ENCODE assay signal across 35 cellular contexts in genomic region chr1:169525391-169525790, GRCh38.
"Had no signal": no experiment of that assay in that cellular context is flagged by ENCODE, and none has a peak within 500 bp of the region (broad histone marks: within the 10 kb centered on the region; RNA-seq: fewer than 3 reads in every experiment).

No MANE protein-coding gene starts in this region.

- H3K27me3 ChIP-seq: adrenal gland, body of pancreas, brain microvascular endothelial cell, breast epithelium had no signal

- DNase-seq: activated CD4-positive, alpha-beta memory T cell treated with anti-CD3 and anti-CD28 coated beads, Interleukin-2, amount 10 ng/mL, durations not matched to agents 7 days and 5 days; activated CD4-positive, alpha-beta T cell treated with anti-CD3 and anti-CD28 coated beads for 1 hour; activated CD4-positive, alpha-beta T cell treated with anti-CD3 and anti-CD28 coated beads for 36 hours; activated CD4-positive, alpha-beta T cell treated with anti-CD3 and anti-CD28 coated beads for 48 hours; activated CD4-positive, alpha-beta T cell treated with anti-CD3 and anti-CD28 coated beads, Interleukin-2, amount 10 ng/mL, durations not matched to agents 7 days and 5 days; activated CD4-positive, alpha-beta T cell treated with anti-CD3 and anti-CD28 coated beads, Interleukin-2, amount 50 U/mL, for 48 hours; activated CD4-positive, CD25-positive, alpha-beta regulatory T cell; activated CD8-positive, alpha-beta memory T cell treated with anti-CD3 and anti-CD28 coated beads for 24 hours; activated CD8-positive, alpha-beta memory T cell treated with anti-CD3 and anti-CD28 coated beads, Interleukin-2, amount 10 ng/mL, durations not matched to agents 7 days and 5 days; activated CD8-positive, alpha-beta memory T cell treated with anti-CD3 and anti-CD28 coated beads, Interleukin-2, amount 50 U/mL, for 48 hours; activated CD8-positive, alpha-beta T cell treated with anti-CD3 and anti-CD28 coated beads, Interleukin-2, amount 10 ng/mL, durations not matched to agents 7 days and 5 days; activated effector memory CD4-positive, alpha-beta T cell treated with anti-CD3 and anti-CD28 coated beads, Interleukin-2, amount 50 U/mL, for 16 hours; activated gamma-delta T cell treated with Interleukin-2 at 50 U/mL for 16 hours; activated naive CD4-positive, alpha-beta T cell; activated naive CD4-positive, alpha-beta T cell treated with anti-CD3 and anti-CD28 coated beads for 36 hours; activated naive CD4-positive, alpha-beta T cell treated with anti-CD3 and anti-CD28 coated beads, Interleukin-2, amount 50 U/mL, for 16 hours; activated naive CD8-positive, alpha-beta T cell treated with anti-CD3 and anti-CD28 coated beads for 36 hours; activated T-cell treated with anti-CD3 and anti-CD28 coated beads, Interleukin-2, amount 50 U/mL, for 24 hours; activated T-cell treated with anti-CD3 and anti-CD28 coated beads, Interleukin-2, amount 50 U/mL, for 48 hours; adrenal gland; amniotic stem cell; aorta; body of pancreas; brain microvascular endothelial cell; central memory CD4-positive, alpha-beta T cell; T-helper 1 cell; T-helper 2 cell; T-helper 9 cell; WERI-Rb-1 had no signal

- H3K27me3 Mint-ChIP-seq: activated CD4-positive, alpha-beta memory T cell treated with anti-CD3 and anti-CD28 coated beads, Interleukin-2, amount 10 ng/mL, durations not matched to agents 7 days and 5 days; activated CD4-positive, alpha-beta T cell treated with anti-CD3 and anti-CD28 coated beads for 36 hours; activated CD4-positive, alpha-beta T cell treated with anti-CD3 and anti-CD28 coated beads, Interleukin-2, amount 10 ng/mL, durations not matched to agents 7 days and 5 days; activated CD8-positive, alpha-beta memory T cell treated with anti-CD3 and anti-CD28 coated beads, Interleukin-2, amount 10 ng/mL, durations not matched to agents 7 days and 5 days; activated naive CD8-positive, alpha-beta T cell treated with anti-CD3 and anti-CD28 coated beads for 36 hours; activated T-cell treated with anti-CD3 and anti-CD28 coated beads, Interleukin-2, amount 50 U/mL, for 24 hours had no signal

- H3K4me3 Mint-ChIP-seq: activated CD4-positive, alpha-beta memory T cell treated with anti-CD3 and anti-CD28 coated beads, Interleukin-2, amount 10 ng/mL, durations not matched to agents 7 days and 5 days; activated CD4-positive, alpha-beta T cell treated with anti-CD3 and anti-CD28 coated beads for 36 hours; activated CD4-positive, alpha-beta T cell treated with anti-CD3 and anti-CD28 coated beads, Interleukin-2, amount 10 ng/mL, durations not matched to agents 7 days and 5 days; activated CD8-positive, alpha-beta memory T cell treated with anti-CD3 and anti-CD28 coated beads, Interleukin-2, amount 10 ng/mL, durations not matched to agents 7 days and 5 days; activated CD8-positive, alpha-beta T cell treated with anti-CD3 and anti-CD28 coated beads, Interleukin-2, amount 10 ng/mL, durations not matched to agents 7 days and 5 days; activated naive CD4-positive, alpha-beta T cell treated with anti-CD3 and anti-CD28 coated beads for 36 hours; activated naive CD8-positive, alpha-beta T cell treated with anti-CD3 and anti-CD28 coated beads for 36 hours; activated T-cell treated with anti-CD3 and anti-CD28 coated beads, Interleukin-2, amount 50 U/mL, for 24 hours; T-helper 1 cell treated with Interleukin-12 subunit alpha and Interleukin-12 subunit beta and Interleukin-4 antibody, amounts not matched to agents 30 μg/mL and 1 μg/mL, for 36 hours; T-helper 2 cell treated with Interferon-gamma antibody and Interleukin-4, amounts not matched to agents 5 μg/mL and 100 μg/mL, for 36 hours; WTC11 had no signal

- H3K27ac ChIP-seq: adrenal gland, brain microvascular endothelial cell, breast epithelium, WERI-Rb-1 had no signal

- H3K9me3 Mint-ChIP-seq: activated CD4-positive, alpha-beta memory T cell treated with anti-CD3 and anti-CD28 coated beads, Interleukin-2, amount 10 ng/mL, durations not matched to agents 7 days and 5 days; activated CD4-positive, alpha-beta T cell treated with anti-CD3 and anti-CD28 coated beads, Interleukin-2, amount 10 ng/mL, durations not matched to agents 7 days and 5 days; activated naive CD4-positive, alpha-beta T cell treated with anti-CD3 and anti-CD28 coated beads for 36 hours; activated naive CD4-positive, alpha-beta T cell treated with anti-CD3 and anti-CD28 coated beads, Interleukin-2, amount 50 U/mL, for 72 hours; activated naive CD8-positive, alpha-beta T cell treated with anti-CD3 and anti-CD28 coated beads for 36 hours; activated T-cell treated with anti-CD3 and anti-CD28 coated beads, Interleukin-2, amount 50 U/mL, for 24 hours; T-helper 1 cell treated with Interleukin-12 subunit alpha and Interleukin-12 subunit beta and Interleukin-4 antibody, amounts not matched to agents 30 μg/mL and 1 μg/mL, for 36 hours; T-helper 2 cell treated with Interferon-gamma antibody and Interleukin-4, amounts not matched to agents 5 μg/mL and 100 μg/mL, for 36 hours; WTC11 had no signal

- H3K4me3 ChIP-seq: adrenal gland, body of pancreas, breast epithelium had no signal

- H3K4me1 ChIP-seq: adrenal gland had no signal

- ATAC-seq: activated CD4-positive, alpha-beta T cell treated with anti-CD3 and anti-CD28 coated beads for 36 hours; activated CD4-positive, CD25-positive, alpha-beta regulatory T cell treated with anti-CD3 and anti-CD28 coated beads, Interleukin-2, amount 50 U/mL, for 24 hours; activated CD8-positive, alpha-beta memory T cell treated with anti-CD3 and anti-CD28 coated beads, Interleukin-2, amount 10 ng/mL, durations not matched to agents 7 days and 5 days; activated CD8-positive, alpha-beta T cell treated with anti-CD3 and anti-CD28 coated beads, Interleukin-2, amount 10 ng/mL, durations not matched to agents 7 days and 5 days; activated naive CD4-positive, alpha-beta T cell treated with anti-CD3 and anti-CD28 coated beads, Interleukin-2, amount 50 U/mL, for 72 hours; body of pancreas; WTC11 had no signal

- H3K9me3 ChIP-seq: adrenal gland, body of pancreas, breast epithelium had no signal

- H3K36me3 ChIP-seq: adrenal gland, brain microvascular endothelial cell, breast epithelium, WERI-Rb-1 had no signal

- H3K36me3 Mint-ChIP-seq: WTC11 had no signal

- H3K27ac Mint-ChIP-seq: activated CD4-positive, alpha-beta memory T cell treated with anti-CD3 and anti-CD28 coated beads, Interleukin-2, amount 10 ng/mL, durations not matched to agents 7 days and 5 days; activated CD4-positive, alpha-beta T cell treated with anti-CD3 and anti-CD28 coated beads for 36 hours; activated CD4-positive, alpha-beta T cell treated with anti-CD3 and anti-CD28 coated beads, Interleukin-2, amount 10 ng/mL, durations not matched to agents 7 days and 5 days; activated CD8-positive, alpha-beta memory T cell treated with anti-CD3 and anti-CD28 coated beads, Interleukin-2, amount 10 ng/mL, durations not matched to agents 7 days and 5 days; activated CD8-positive, alpha-beta T cell treated with anti-CD3 and anti-CD28 coated beads, Interleukin-2, amount 10 ng/mL, durations not matched to agents 7 days and 5 days; activated naive CD4-positive, alpha-beta T cell treated with anti-CD3 and anti-CD28 coated beads for 36 hours; activated naive CD4-positive, alpha-beta T cell treated with anti-CD3 and anti-CD28 coated beads, Interleukin-2, amount 50 U/mL, for 72 hours; activated naive CD8-positive, alpha-beta T cell treated with anti-CD3 and anti-CD28 coated beads for 36 hours; activated T-cell treated with anti-CD3 and anti-CD28 coated beads, Interleukin-2, amount 50 U/mL, for 24 hours; T-helper 1 cell treated with Interleukin-12 subunit alpha and Interleukin-12 subunit beta and Interleukin-4 antibody, amounts not matched to agents 30 μg/mL and 1 μg/mL, for 36 hours; T-helper 2 cell treated with Interferon-gamma antibody and Interleukin-4, amounts not matched to agents 5 μg/mL and 100 μg/mL, for 36 hours; WTC11 had no signal
